19 cellular contexts compared by ENCODE assay signal in genomic region chr7:37817219-37817618, GRCh38. TPM values are rescaled to one million over a fixed set of nuclear protein-coding genes. Genes with fewer than 3 reads are reported as not detected.
"Had no signal": no experiment of that assay in that cellular context is flagged by ENCODE, and none has a peak within 500 bp of the region (broad histone marks: within the 10 kb centered on the region; RNA-seq: fewer than 3 reads in every experiment).

No MANE protein-coding gene starts in this region.

- H3K4me1 Mint-ChIP-seq: activated naive CD4-positive, alpha-beta T cell treated with anti-CD3 and anti-CD28 coated beads, Interleukin-2, amount 50 U/mL, for 24 hours had no signal

- H3K27me3 Mint-ChIP-seq: naive thymus-derived CD8-positive, alpha-beta T cell had no signal

- H3K36me3 Mint-ChIP-seq: activated naive CD4-positive, alpha-beta T cell treated with anti-CD3 and anti-CD28 coated beads, Interleukin-2, amount 50 U/mL, for 24 hours; immature natural killer cell; naive thymus-derived CD8-positive, alpha-beta T cell had no signal

- ATAC-seq: activated T-cell treated with anti-CD3 and anti-CD28 coated beads, Interleukin-2, amount 50 U/mL, for 4 hours; gastrocnemius medialis; heart left ventricle; naive thymus-derived CD8-positive, alpha-beta T cell had no signal

- H3K27ac Mint-ChIP-seq: activated CD4-positive, alpha-beta memory T cell treated with anti-CD3 and anti-CD28 coated beads, Interleukin-2, amount 10 ng/mL, durations not matched to agents 7 days and 5 days; activated naive CD4-positive, alpha-beta T cell treated with anti-CD3 and anti-CD28 coated beads, Interleukin-2, amount 50 U/mL, for 24 hours; naive thymus-derived CD8-positive, alpha-beta T cell had no signal

- H3K9me3 Mint-ChIP-seq: activated CD4-positive, alpha-beta memory T cell treated with anti-CD3 and anti-CD28 coated beads, Interleukin-2, amount 10 ng/mL, durations not matched to agents 7 days and 5 days; activated naive CD4-positive, alpha-beta T cell treated with anti-CD3 and anti-CD28 coated beads, Interleukin-2, amount 50 U/mL, for 24 hours; activated T-cell treated with anti-CD3 and anti-CD28 coated beads, Interleukin-2, amount 50 U/mL, for 4 hours; immature natural killer cell had no signal

- DNase-seq: activated CD4-positive, alpha-beta memory T cell treated with anti-CD3 and anti-CD28 coated beads, Interleukin-2, amount 10 ng/mL, durations not matched to agents 7 days and 5 days; activated CD4-positive, alpha-beta T cell treated with anti-CD3 and anti-CD28 coated beads for 4 hours; activated effector memory CD4-positive, alpha-beta T cell treated with Interleukin-2 at 50 U/mL for 16 hours; activated T-cell treated with anti-CD3 and anti-CD28 coated beads, Interleukin-2, amount 50 U/mL, for 4 hours; adrenal gland; dorsolateral prefrontal cortex; gastrocnemius medialis; heart left ventricle; immature natural killer cell; mesenchymal stem cell; naive thymus-derived CD8-positive, alpha-beta T cell; stimulated activated CD4-positive, alpha-beta T cell treated with anti-CD3 and anti-CD28 coated beads, Interleukin-2, amount 100 ng/mL, for 48 hours; stimulated activated naive CD4-positive, alpha-beta T cell had no signal

- H3K4me3 Mint-ChIP-seq: activated CD4-positive, alpha-beta memory T cell treated with anti-CD3 and anti-CD28 coated beads, Interleukin-2, amount 10 ng/mL, durations not matched to agents 7 days and 5 days; activated naive CD4-positive, alpha-beta T cell treated with anti-CD3 and anti-CD28 coated beads, Interleukin-2, amount 50 U/mL, for 24 hours; activated T-cell treated with anti-CD3 and anti-CD28 coated beads, Interleukin-2, amount 50 U/mL, for 4 hours; naive thymus-derived CD8-positive, alpha-beta T cell had no signal

RNA-seq across cellular contexts. Expression of gene NME8, which starts 31.2 kb away (rescaled TPM):
- total RNA-seq: activated CD4-positive, alpha-beta memory T cell treated with anti-CD3 and anti-CD28 coated beads, Interleukin-2, amount 10 ng/mL, durations not matched to agents 7 days and 5 days; activated T-cell treated with anti-CD3 and anti-CD28 coated beads, Interleukin-2, amount 50 U/mL, for 4 hours; adrenal gland; cardiac septum; gastrocnemius medialis; naive thymus-derived CD8-positive, alpha-beta T cell; subcutaneous adipose tissue; tibial nerve; vagina had no signal
- polyA plus RNA-seq: heart left ventricle; liver; naive thymus-derived CD8-positive, alpha-beta T cell had no signal
